17 cellular contexts compared by ENCODE assay signal in the genomic region with DNA sequence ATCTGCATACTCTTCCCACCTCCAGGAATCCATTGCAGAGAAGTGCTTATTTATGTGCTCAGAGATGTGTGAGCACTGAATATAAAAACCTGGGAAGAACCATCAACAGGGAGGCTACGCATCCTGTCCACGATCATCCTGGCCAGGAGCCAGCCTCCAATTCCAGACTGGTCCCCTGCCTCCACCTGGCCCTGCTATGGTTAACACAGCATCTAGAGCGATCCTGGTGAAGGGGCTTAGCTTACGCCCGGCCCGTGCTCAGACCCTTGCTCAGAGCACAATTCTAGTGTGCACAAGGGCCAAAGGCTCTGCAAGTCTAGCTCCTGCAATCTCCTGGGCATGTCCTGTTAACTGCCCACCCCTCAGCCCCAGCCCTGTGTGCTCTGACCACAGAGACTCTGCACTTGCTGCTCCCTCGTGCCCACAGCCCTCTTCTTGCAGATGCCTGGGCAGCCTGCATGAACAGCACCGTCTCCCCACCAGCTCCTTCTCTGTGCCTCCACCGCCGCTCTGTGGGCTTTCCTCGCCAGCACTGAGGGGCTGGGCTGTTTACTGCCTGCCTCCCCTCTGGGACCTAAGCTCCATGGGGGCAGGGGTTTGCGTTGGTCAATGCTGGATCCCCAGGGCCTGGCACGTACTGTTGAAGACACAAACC. TPM values are rescaled to one million over a fixed set of nuclear protein-coding genes. Genes with fewer than 3 reads are reported as not detected.
DNase-seq lines count a peak whose midpoint lies in the region; ATAC-seq and TF ChIP-seq lines count a peak whose summit lies in the region.
"Had no signal": no experiment of that assay in that cellular context is flagged by ENCODE, and none has a peak within 500 bp of the region (broad histone marks: within the 10 kb centered on the region; RNA-seq: fewer than 3 reads in every experiment).

No MANE protein-coding gene starts in this region.

- H3K27ac Mint-ChIP-seq in Calu3 (ENCODE audit: unreplicated experiment) (peak overlapping the region; percentile 97), neural crest cell (ENCODE audit: unreplicated experiment) (no peak overlapping the region)
- H3K27ac Mint-ChIP-seq in activated T-helper 17 cell treated with anti-CD3 and anti-CD28 coated beads, Interleukin-2, amount 50 U/mL, for 72 hours = peak overlapping the region; percentile 61
- H3K27ac Mint-ChIP-seq: CD4-positive, alpha-beta T cell had no signal

- DNase-seq in Calu3 (no peak), neural crest cell (ENCODE audit: low read depth, low spot score) (no peak), NCI-H345 treated with DMSO at 0.1 percent for 48 hours (lab: John Stamatoyannopoulos, UW; ENCODE audit: unreplicated experiment) (no peak), Ammon's horn (ENCODE audit: low spot score) (no peak)
- DNase-seq: CD4-positive, alpha-beta T cell; GM23248; HCEC 1CT; KBM-7; NCI-H1092; NCI-H146; NCI-H510A; Peyer's patch had no signal

- H3K4me1 Mint-ChIP-seq in Calu3 (ENCODE audit: low read depth, unreplicated experiment) = peaks cover 40% of the 10 kb centered on the region
- peaks cover 28% of the 10 kb centered on the region for H3K4me1 Mint-ChIP-seq in activated T-helper 17 cell treated with anti-CD3 and anti-CD28 coated beads, Interleukin-2, amount 50 U/mL, for 72 hours
- peaks cover 37% of the 10 kb centered on the region for H3K4me1 Mint-ChIP-seq in neural crest cell

- no peaks in the 10 kb centered on the region for H3K27me3 Mint-ChIP-seq in Calu3 (ENCODE audit: unreplicated experiment)
- H3K27me3 Mint-ChIP-seq in activated T-helper 17 cell treated with anti-CD3 and anti-CD28 coated beads, Interleukin-2, amount 50 U/mL, for 72 hours = no peaks in the 10 kb centered on the region
- no peaks in the 10 kb centered on the region for H3K27me3 Mint-ChIP-seq in neural crest cell (ENCODE audit: low read depth)
- H3K27me3 Mint-ChIP-seq: CD4-positive, alpha-beta T cell had no signal

- TF ChIP-seq CTCF in 22Rv1 (IDR thresholded peaks at IDR 0.05) = no peak
- TF ChIP-seq CTCF in Calu3 (IDR thresholded peaks at IDR 0.05; ENCODE audit: unreplicated experiment) = no peak
- TF ChIP-seq CTCF in neural crest cell (conservative IDR thresholded peaks at IDR 0.05) = no peak

- BruUV-seq in Calu3 (replicated peaks; lab: Mats Ljungman, UMichigan) = no TSS peak

- CTCF ChIA-PET in Calu3 (lab: Charles Lee) = no interaction called here

- no peak for ATAC-seq in activated T-helper 17 cell treated with anti-CD3 and anti-CD28 coated beads, Interleukin-2, amount 50 U/mL, for 72 hours (replicated peaks)
- ATAC-seq in HG02970 (IDR thresholded peaks at IDR 0.05; ENCODE audit: low FRiP score, unreplicated experiment) = no peak
- ATAC-seq in HG02981 (IDR thresholded peaks at IDR 0.05; ENCODE audit: unreplicated experiment) = no peak
- ATAC-seq: SK-N-SH treated with all-trans-retinoic acid at 6 μM for 48 hours had no signal

- peaks cover 23% of the 10 kb centered on the region for H3K36me3 Mint-ChIP-seq in Calu3 (ENCODE audit: insufficient read depth, unreplicated experiment)
- H3K36me3 Mint-ChIP-seq in activated T-helper 17 cell treated with anti-CD3 and anti-CD28 coated beads, Interleukin-2, amount 50 U/mL, for 72 hours (ENCODE audit: low read depth) = peaks cover 16% of the 10 kb centered on the region
- no peaks in the 10 kb centered on the region for H3K36me3 Mint-ChIP-seq in neural crest cell (ENCODE audit: low read depth)

- H3K9me3 Mint-ChIP-seq in Calu3 (ENCODE audit: low read depth, unreplicated experiment) (no peaks in the 10 kb centered on the region), neural crest cell (no peaks in the 10 kb centered on the region)
- no peaks in the 10 kb centered on the region for H3K9me3 Mint-ChIP-seq in activated T-helper 17 cell treated with anti-CD3 and anti-CD28 coated beads, Interleukin-2, amount 50 U/mL, for 72 hours
- H3K9me3 Mint-ChIP-seq: CD4-positive, alpha-beta T cell had no signal

- H3K4me3 Mint-ChIP-seq in Calu3 (ENCODE audit: low read depth, unreplicated experiment) (no peak overlapping the region), neural crest cell (peak overlapping the region; percentile 44)
- H3K4me3 Mint-ChIP-seq in activated T-helper 17 cell treated with anti-CD3 and anti-CD28 coated beads, Interleukin-2, amount 50 U/mL, for 72 hours = no peak overlapping the region

- H3K27ac ChIP-seq in 22Rv1 = peak overlapping the region; percentile 58
- H3K27ac ChIP-seq: GM23248 had no signal

- intact Hi-C loops in Calu3 (cut with micrococcal nuclease; ENCODE audit: unreplicated experiment) = no loop called here

RNA-seq across cellular contexts. Expression of gene PER2, which starts 6.5 kb away (rescaled TPM):
- 14.0 and 14.8 TPM in 2 replicates for total RNA-seq in Calu3 (2022)
- total RNA-seq in activated T-helper 17 cell treated with anti-CD3 and anti-CD28 coated beads, Interleukin-2, amount 50 U/mL, for 72 hours = 10 to 100 TPM in 1 of 2 donors, 1 to 10 TPM in 1; 6.2 to 23.7 TPM
- total RNA-seq in neural crest cell = 8.6 TPM in 2 replicates

RNA-seq across cellular contexts. Expression of gene TRAF3IP1, which starts 38.4 kb away (rescaled TPM):
- total RNA-seq in Calu3 (2022) (18.6 and 21.2 TPM in 2 replicates), neural crest cell (19.3 and 20.7 TPM in 2 replicates)
- total RNA-seq in activated T-helper 17 cell treated with anti-CD3 and anti-CD28 coated beads, Interleukin-2, amount 50 U/mL, for 72 hours = 1 to 10 TPM; 3.4 to 7.2 TPM

RNA-seq across cellular contexts. Expression of gene HES6, which starts 42.1 kb away (rescaled TPM):
- total RNA-seq in Calu3 (2022) (5.9 and 8.0 TPM in 2 replicates), neural crest cell (143 and 152 TPM in 2 replicates)
- 1 to 10 TPM; 1.3 to 4.8 TPM for total RNA-seq in activated T-helper 17 cell treated with anti-CD3 and anti-CD28 coated beads, Interleukin-2, amount 50 U/mL, for 72 hours

Comparison
In these comparisons a context has a peak if more than half of its experiments do, and no peak if none do; other contexts are left out.
1. RNA of gene HES6, which starts 42.1 kb away (total RNA-seq): 143 to 152 TPM in neural crest cell; 5.9 to 8.0 TPM in Calu3 and 1.3 to 4.8 TPM in activated T-helper 17 cell treated with anti-CD3 and anti-CD28 coated beads, Interleukin-2, amount 50 U/mL, for 72 hours; every median in the first group is over 10 times any median in the second.